In the genomic region with DNA sequence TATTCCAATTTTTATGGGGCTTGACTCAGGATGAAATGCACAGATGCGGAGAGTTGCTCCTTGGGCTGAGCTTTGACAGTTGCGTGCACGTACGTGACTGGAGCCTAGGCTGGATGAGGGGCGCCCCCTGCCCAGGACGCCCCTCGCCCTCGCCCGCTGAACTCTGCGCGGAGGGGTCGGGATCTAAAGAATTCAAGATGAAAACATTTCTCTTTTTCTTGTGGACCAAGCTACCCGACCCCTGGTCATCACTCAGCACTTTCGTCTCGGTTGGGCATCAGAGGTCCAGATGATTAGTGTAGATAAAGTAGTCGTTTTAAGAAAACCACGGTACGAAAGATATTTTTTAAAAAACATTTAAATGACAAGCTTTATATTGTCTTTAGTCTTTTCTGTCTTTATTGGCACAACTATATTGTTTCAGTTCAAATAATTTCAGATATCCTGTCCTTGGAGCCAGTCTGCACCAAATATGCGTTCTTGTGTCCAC, we compare ENCODE assay signal across 8 cellular contexts. TPM values are rescaled to one million over a fixed set of nuclear protein-coding genes. Genes with fewer than 3 reads are reported as not detected.
A peak's percentile ranks its signal among the peaks of the same experiment; 100 is the strongest.
DNase-seq lines count a peak whose midpoint lies in the region; ATAC-seq and TF ChIP-seq lines count a peak whose summit lies in the region.

No MANE protein-coding gene starts in this region.

- TF ChIP-seq POLR2A in GM18505 (IDR thresholded peaks at IDR 0.05; ENCODE audit: borderline replicate concordance, extremely low read depth, insufficient read depth, insufficient read length) (no peak), suprapubic skin (IDR thresholded peaks at IDR 0.05) (no peak)

- H3K9me3 ChIP-seq in suprapubic skin: no peaks in the 10 kb centered on the region

- no peak for TF ChIP-seq EP300 in suprapubic skin (IDR thresholded peaks at IDR 0.05)

- peak overlapping the region; percentile 93 for H3K4me3 ChIP-seq in suprapubic skin

- H3K27ac ChIP-seq in suprapubic skin: peak overlapping the region; percentile 84

- peaks cover under 1% of the 10 kb centered on the region for H3K36me3 ChIP-seq in suprapubic skin

- peaks cover 23% of the 10 kb centered on the region for H3K4me1 Mint-ChIP-seq in activated naive CD8-positive, alpha-beta T cell treated with anti-CD3 and anti-CD28 coated beads, Interleukin-2, amount 50 U/mL, for 24 hours
- H3K4me1 Mint-ChIP-seq in immature natural killer cell: peaks cover 24 to 36% of the 10 kb centered on the region in 2 donors

- WGBS in suprapubic skin: 15% methylated on average over 19 of the region's 19 CpGs

- no peaks in the 10 kb centered on the region for H3K36me3 Mint-ChIP-seq in activated naive CD8-positive, alpha-beta T cell treated with anti-CD3 and anti-CD28 coated beads, Interleukin-2, amount 50 U/mL, for 24 hours (ENCODE audit: low read depth)
- no peaks in the 10 kb centered on the region for H3K36me3 Mint-ChIP-seq in immature natural killer cell

- H3K9me3 Mint-ChIP-seq in activated naive CD8-positive, alpha-beta T cell treated with anti-CD3 and anti-CD28 coated beads, Interleukin-2, amount 50 U/mL, for 24 hours: no peaks in the 10 kb centered on the region
- no peaks in the 10 kb centered on the region for H3K9me3 Mint-ChIP-seq in immature natural killer cell

- ATAC-seq in GM18505 (IDR thresholded peaks at IDR 0.05; ENCODE audit: unreplicated experiment) (peak; percentile 3), HG03064 (IDR thresholded peaks at IDR 0.05; ENCODE audit: low read depth, unreplicated experiment) (peak; percentile 28), HG03571 (IDR thresholded peaks at IDR 0.05; ENCODE audit: unreplicated experiment) (no peak), HG03196 (IDR thresholded peaks at IDR 0.05; ENCODE audit: unreplicated experiment) (no peak)
- ATAC-seq in activated naive CD8-positive, alpha-beta T cell treated with anti-CD3 and anti-CD28 coated beads, Interleukin-2, amount 50 U/mL, for 24 hours: no peak

- peaks cover 4% of the 10 kb centered on the region for H3K27me3 Mint-ChIP-seq in activated naive CD8-positive, alpha-beta T cell treated with anti-CD3 and anti-CD28 coated beads, Interleukin-2, amount 50 U/mL, for 24 hours
- peaks cover 0 to 3% (median 0%) of the 10 kb centered on the region in 3 donors for H3K27me3 Mint-ChIP-seq in immature natural killer cell (ENCODE audit: low read depth in 3 of 3)

- H3K4me3 Mint-ChIP-seq in activated naive CD8-positive, alpha-beta T cell treated with anti-CD3 and anti-CD28 coated beads, Interleukin-2, amount 50 U/mL, for 24 hours: peak overlapping the region; percentile 90
- peak overlapping the region; percentile 86 to 92 (median 91) for H3K4me3 Mint-ChIP-seq in immature natural killer cell

- H3K4me1 ChIP-seq in suprapubic skin: peaks cover 19% of the 10 kb centered on the region

- TF ChIP-seq CTCF in suprapubic skin (IDR thresholded peaks at IDR 0.05): no peak

- peak; percentile 14 for DNase-seq in activated naive CD8-positive, alpha-beta T cell treated with anti-CD3 and anti-CD28 coated beads, Interleukin-2, amount 50 U/mL, for 24 hours
- DNase-seq in immature natural killer cell (no peak), suprapubic skin (ENCODE audit: low spot score in 2 of 2) (no peak), SHP77 (lab: John Stamatoyannopoulos, UW) (no peak)

- H3K27me3 ChIP-seq in suprapubic skin: no peaks in the 10 kb centered on the region

- peak overlapping the region; percentile 77 for H3K27ac Mint-ChIP-seq in activated naive CD8-positive, alpha-beta T cell treated with anti-CD3 and anti-CD28 coated beads, Interleukin-2, amount 50 U/mL, for 24 hours
- peak overlapping the region; percentile 70 to 91 (median 86) for H3K27ac Mint-ChIP-seq in immature natural killer cell

RNA-seq across cellular contexts. Expression of gene DTD1, which starts 0.7 kb away (rescaled TPM):
- polyA plus RNA-seq in immature natural killer cell: 10 to 100 TPM; 47.4 to 68.3 (median 66.6) TPM
- 10 to 100 TPM; 22.5 to 33.2 (median 27.0) TPM for total RNA-seq in suprapubic skin

RNA-seq across cellular contexts. Expression of gene SMIM26, which starts 21.4 kb away (rescaled TPM):
- polyA plus RNA-seq in immature natural killer cell: 100 to 1,000 TPM; 175 to 216 (median 181) TPM
- total RNA-seq in suprapubic skin: 100 to 1,000 TPM in 2 of 4 donors, 10 to 100 TPM in 2; 79.4 to 130 (median 104) TPM

Comparison
In these comparisons a context has a peak if more than half of its experiments do, and no peak if none do; other contexts are left out.
1. ATAC-seq: peak in GM18505 (single experiment) and HG03064 (single experiment); none in activated naive CD8-positive, alpha-beta T cell treated with anti-CD3 and anti-CD28 coated beads, Interleukin-2, amount 50 U/mL, for 24 hours (single experiment), HG03571 (single experiment) and HG03196 (single experiment).